Comparison of ENCODE assay signal across 27 cellular contexts in genomic region chr5:137708062-137708461, GRCh38. TPM values are rescaled to one million over a fixed set of nuclear protein-coding genes. Genes with fewer than 3 reads are reported as not detected.
"Had no signal": no experiment of that assay in that cellular context is flagged by ENCODE, and none has a peak within 500 bp of the region (broad histone marks: within the 10 kb centered on the region; RNA-seq: fewer than 3 reads in every experiment).

No MANE protein-coding gene starts in this region.

- H3K36me3 ChIP-seq: SJCRH30, WERI-Rb-1 had no signal

- H2AFZ ChIP-seq: PC-9 had no signal

- H3K27me3 ChIP-seq: SJCRH30 had no signal

- H3K4me2 ChIP-seq: KMS-11, PC-9 had no signal

- ATAC-seq: activated CD8-positive, alpha-beta memory T cell treated with anti-CD3 and anti-CD28 coated beads, Interleukin-2, amount 10 ng/mL, durations not matched to agents 7 days and 5 days; activated naive CD8-positive, alpha-beta T cell treated with anti-CD3 and anti-CD28 coated beads, Interleukin-2, amount 50 U/mL, for 24 hours had no signal

- H3K27ac ChIP-seq: KMS-11, PC-9, RWPE1, SJCRH30, SK-N-MC, WERI-Rb-1 had no signal

- H3K9ac ChIP-seq: KMS-11 had no signal

- H3K4me3 ChIP-seq: PC-9, SJCRH30, SK-N-MC had no signal

- DNase-seq: activated CD4-positive, alpha-beta memory T cell treated with anti-CD3 and anti-CD28 coated beads, Interleukin-2, amount 10 ng/mL, durations not matched to agents 7 days and 5 days; activated CD4-positive, alpha-beta T cell treated with anti-CD3 and anti-CD28 coated beads for 1 hour; activated CD4-positive, alpha-beta T cell treated with anti-CD3 and anti-CD28 coated beads for 48 hours; activated CD4-positive, CD25-positive, alpha-beta regulatory T cell; activated CD8-positive, alpha-beta memory T cell treated with anti-CD3 and anti-CD28 coated beads for 24 hours; activated CD8-positive, alpha-beta memory T cell treated with anti-CD3 and anti-CD28 coated beads, Interleukin-2, amount 10 ng/mL, durations not matched to agents 7 days and 5 days; activated CD8-positive, alpha-beta memory T cell treated with anti-CD3 and anti-CD28 coated beads, Interleukin-2, amount 50 U/mL, for 48 hours; activated effector memory CD4-positive, alpha-beta T cell treated with Interleukin-2 at 50 U/mL for 16 hours; activated naive CD4-positive, alpha-beta T cell treated with anti-CD3 and anti-CD28 coated beads, Interleukin-2, amount 10 ng/mL, durations not matched to agents 7 days and 5 days; activated naive CD8-positive, alpha-beta T cell treated with anti-CD3 and anti-CD28 coated beads, Interleukin-2, amount 50 U/mL, for 24 hours; activated T-cell treated with anti-CD3 and anti-CD28 coated beads, Interleukin-2, amount 50 U/mL, for 48 hours; anterior cingulate cortex; central memory CD4-positive, alpha-beta T cell; NCI-H1417; NCI-H187 treated with DMSO at 0.1 percent for 48 hours; NCI-H510A treated with DMSO at 0.1 percent for 48 hours; NCI-H526 treated with DMSO at 0.1 percent for 48 hours; NCI-H774; PC-9; SJCRH30; T1000; WERI-Rb-1 had no signal

- H3K4me1 ChIP-seq: SJCRH30 had no signal

- H3K9me3 ChIP-seq: SJCRH30 had no signal

- FAIRE-seq: bronchial epithelial cell, RCC 7860 had no signal

RNA-seq across cellular contexts. Expression of gene KLHL3, which starts 27.8 kb away (rescaled TPM):
- total RNA-seq: SJCRH30 had no signal
